ENCODE assay signal across 1 cellular context in the genomic region with DNA sequence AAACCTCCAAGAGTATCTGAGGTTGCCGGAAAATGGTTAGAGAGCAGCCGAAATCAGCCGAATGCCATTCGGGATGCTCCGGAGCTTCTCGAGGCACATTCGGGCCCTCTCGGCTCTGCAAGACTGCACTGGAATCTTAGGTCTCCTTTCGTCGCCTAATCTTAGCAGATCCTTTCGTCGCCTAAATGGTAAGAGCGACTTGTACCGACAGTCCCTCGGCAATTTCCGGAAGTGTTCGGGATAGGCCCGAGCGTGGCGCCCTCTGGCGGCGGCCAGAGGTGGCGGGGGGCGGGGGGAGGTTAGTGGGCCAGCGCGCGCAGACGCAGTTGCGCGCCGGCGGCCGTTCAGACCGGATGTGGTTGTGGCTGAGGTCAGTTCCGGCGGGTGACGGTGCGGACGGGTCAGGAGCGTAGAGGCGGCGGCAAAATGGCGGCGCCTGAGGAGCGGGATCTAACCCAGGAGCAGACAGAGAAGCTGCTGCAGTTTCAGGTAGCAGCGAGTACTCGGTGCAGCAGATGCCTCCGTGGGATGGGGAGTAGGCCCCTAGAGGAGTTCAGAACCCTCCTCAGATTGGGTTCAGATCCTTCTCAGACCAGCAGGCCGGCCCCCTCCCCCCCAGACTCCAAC.
TF ChIP-seq lines count a peak whose summit lies in the region.

A gene with protein sequence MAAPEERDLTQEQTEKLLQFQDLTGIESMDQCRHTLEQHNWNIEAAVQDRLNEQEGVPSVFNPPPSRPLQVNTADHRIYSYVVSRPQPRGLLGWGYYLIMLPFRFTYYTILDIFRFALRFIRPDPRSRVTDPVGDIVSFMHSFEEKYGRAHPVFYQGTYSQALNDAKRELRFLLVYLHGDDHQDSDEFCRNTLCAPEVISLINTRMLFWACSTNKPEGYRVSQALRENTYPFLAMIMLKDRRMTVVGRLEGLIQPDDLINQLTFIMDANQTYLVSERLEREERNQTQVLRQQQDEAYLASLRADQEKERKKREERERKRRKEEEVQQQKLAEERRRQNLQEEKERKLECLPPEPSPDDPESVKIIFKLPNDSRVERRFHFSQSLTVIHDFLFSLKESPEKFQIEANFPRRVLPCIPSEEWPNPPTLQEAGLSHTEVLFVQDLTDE (plus strand): TSS at position 404 of the 627 bp plus-strand sequence. CDS start 23 bp downstream, at position 427.

TF ChIP-seq in GM12878, 131 proteins besides CTCF, POLR2A, EP300 and RAD21 (continued from another document and continues in another):
- TF ChIP-seq MEF2A (IDR thresholded peaks at IDR 0.05; ENCODE audit: insufficient read depth, low read depth, low read length) (0 out of 2 replicates have a peak, but pooled peaks have one; percentile 22), SP1 (IDR thresholded peaks at IDR 0.05; ENCODE audit: low read depth, low read length) (peak; percentile 54), TCF12 (IDR thresholded peaks at IDR 0.05; ENCODE audit: low read depth, low read length) (peak; percentile 51; the same call in 1 of the 2 replicates), WRNIP1 (IDR thresholded peaks at IDR 0.05; ENCODE audit: borderline replicate concordance, low read depth, low read length) (no peak), FOXK2 (IDR thresholded peaks at IDR 0.05) (no peak), MXI1 (IDR thresholded peaks at IDR 0.05; ENCODE audit: low read depth, low read length) (0 out of 2 replicates have a peak, but pooled peaks have one; percentile 38), NRF1 (conservative IDR thresholded peaks at IDR 0.05; ENCODE audit: low read depth, low read length) (peak; percentile 71), ATF7 (IDR thresholded peaks at IDR 0.05; ENCODE audit: low read depth) (peak; percentile 59), ZNF207 (IDR thresholded peaks at IDR 0.05; ENCODE audit: borderline replicate concordance) (peak; percentile 52; the same call in 1 of the 2 replicates), SMC3 (IDR thresholded peaks at IDR 0.05; ENCODE audit: borderline replicate concordance, low read length) (peak; percentile 27; the same call in 1 of the 2 replicates), TAF1 (IDR thresholded peaks at IDR 0.05; ENCODE audit: borderline replicate concordance, low read depth, low read length) (peak; percentile 94), RCOR1 (conservative IDR thresholded peaks at IDR 0.05; ENCODE audit: low read depth, low read length) (0 out of 2 replicates have a peak, but pooled peaks have one; percentile 40), CREB1 (IDR thresholded peaks at IDR 0.05; ENCODE audit: low read depth) (peak; percentile 93), TCF3 (IDR thresholded peaks at IDR 0.05; ENCODE audit: borderline replicate concordance, insufficient read depth, low read depth, low read length) (0 out of 2 replicates have a peak, but pooled peaks have one; percentile 7), CBFB (IDR thresholded peaks at IDR 0.05; ENCODE audit: low read depth) (peak; percentile 71; the same call in 1 of the 2 replicates), IKZF2 (IDR thresholded peaks at IDR 0.05) (no peak), YY1 (IDR thresholded peaks at IDR 0.05; ENCODE audit: low read depth, low read length) (peak; percentile 99), POLR2AphosphoS2 (IDR thresholded peaks at IDR 0.05; ENCODE audit: low read depth, low read length) (peak; percentile 76; the same call in 1 of the 2 replicates), CHD4 (IDR thresholded peaks at IDR 0.05) (no peak), FOS (IDR thresholded peaks at IDR 0.05; ENCODE audit: borderline replicate concordance, extremely low read depth, insufficient read length) (no peak), NBN (IDR thresholded peaks at IDR 0.05) (peak; percentile 79), POU2F2 (IDR thresholded peaks at IDR 0.05; ENCODE audit: borderline replicate concordance, low read depth, low read length) (peak; percentile 70; the same call in 2 of the 3 replicates), ZSCAN29 (IDR thresholded peaks at IDR 0.05) (no peak), SUZ12 (IDR thresholded peaks at IDR 0.05; ENCODE audit: unreplicated experiment) (no peak), MYB (IDR thresholded peaks at IDR 0.05; ENCODE audit: borderline replicate concordance, low read depth, low read length) (no peak), SMARCA5 (IDR thresholded peaks at IDR 0.05) (0 out of 2 replicates have a peak, but pooled peaks have one; percentile 56), DPF2 (IDR thresholded peaks at IDR 0.05) (peak; percentile 21; the same call in 1 of the 2 replicates)
- TF ChIP-seq, protein P1, sequence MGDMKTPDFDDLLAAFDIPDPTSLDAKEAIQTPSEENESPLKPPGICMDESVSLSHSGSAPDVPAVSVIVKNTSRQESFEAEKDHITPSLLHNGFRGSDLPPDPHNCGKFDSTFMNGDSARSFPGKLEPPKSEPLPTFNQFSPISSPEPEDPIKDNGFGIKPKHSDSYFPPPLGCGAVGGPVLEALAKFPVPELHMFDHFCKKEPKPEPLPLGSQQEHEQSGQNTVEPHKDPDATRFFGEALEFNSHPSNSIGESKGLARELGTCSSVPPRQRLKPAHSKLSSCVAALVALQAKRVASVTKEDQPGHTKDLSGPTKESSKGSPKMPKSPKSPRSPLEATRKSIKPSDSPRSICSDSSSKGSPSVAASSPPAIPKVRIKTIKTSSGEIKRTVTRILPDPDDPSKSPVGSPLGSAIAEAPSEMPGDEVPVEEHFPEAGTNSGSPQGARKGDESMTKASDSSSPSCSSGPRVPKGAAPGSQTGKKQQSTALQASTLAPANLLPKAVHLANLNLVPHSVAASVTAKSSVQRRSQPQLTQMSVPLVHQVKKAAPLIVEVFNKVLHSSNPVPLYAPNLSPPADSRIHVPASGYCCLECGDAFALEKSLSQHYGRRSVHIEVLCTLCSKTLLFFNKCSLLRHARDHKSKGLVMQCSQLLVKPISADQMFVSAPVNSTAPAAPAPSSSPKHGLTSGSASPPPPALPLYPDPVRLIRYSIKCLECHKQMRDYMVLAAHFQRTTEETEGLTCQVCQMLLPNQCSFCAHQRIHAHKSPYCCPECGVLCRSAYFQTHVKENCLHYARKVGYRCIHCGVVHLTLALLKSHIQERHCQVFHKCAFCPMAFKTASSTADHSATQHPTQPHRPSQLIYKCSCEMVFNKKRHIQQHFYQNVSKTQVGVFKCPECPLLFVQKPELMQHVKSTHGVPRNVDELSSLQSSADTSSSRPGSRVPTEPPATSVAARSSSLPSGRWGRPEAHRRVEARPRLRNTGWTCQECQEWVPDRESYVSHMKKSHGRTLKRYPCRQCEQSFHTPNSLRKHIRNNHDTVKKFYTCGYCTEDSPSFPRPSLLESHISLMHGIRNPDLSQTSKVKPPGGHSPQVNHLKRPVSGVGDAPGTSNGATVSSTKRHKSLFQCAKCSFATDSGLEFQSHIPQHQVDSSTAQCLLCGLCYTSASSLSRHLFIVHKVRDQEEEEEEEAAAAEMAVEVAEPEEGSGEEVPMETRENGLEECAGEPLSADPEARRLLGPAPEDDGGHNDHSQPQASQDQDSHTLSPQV (IDR thresholded peaks at IDR 0.05), result no peak
- TF ChIP-seq, protein P2, sequence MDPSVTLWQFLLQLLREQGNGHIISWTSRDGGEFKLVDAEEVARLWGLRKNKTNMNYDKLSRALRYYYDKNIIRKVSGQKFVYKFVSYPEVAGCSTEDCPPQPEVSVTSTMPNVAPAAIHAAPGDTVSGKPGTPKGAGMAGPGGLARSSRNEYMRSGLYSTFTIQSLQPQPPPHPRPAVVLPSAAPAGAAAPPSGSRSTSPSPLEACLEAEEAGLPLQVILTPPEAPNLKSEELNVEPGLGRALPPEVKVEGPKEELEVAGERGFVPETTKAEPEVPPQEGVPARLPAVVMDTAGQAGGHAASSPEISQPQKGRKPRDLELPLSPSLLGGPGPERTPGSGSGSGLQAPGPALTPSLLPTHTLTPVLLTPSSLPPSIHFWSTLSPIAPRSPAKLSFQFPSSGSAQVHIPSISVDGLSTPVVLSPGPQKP (IDR thresholded peaks at IDR 0.05; ENCODE audit: low read depth, low read length), result peak; percentile 94
- TF ChIP-seq, protein P3, sequence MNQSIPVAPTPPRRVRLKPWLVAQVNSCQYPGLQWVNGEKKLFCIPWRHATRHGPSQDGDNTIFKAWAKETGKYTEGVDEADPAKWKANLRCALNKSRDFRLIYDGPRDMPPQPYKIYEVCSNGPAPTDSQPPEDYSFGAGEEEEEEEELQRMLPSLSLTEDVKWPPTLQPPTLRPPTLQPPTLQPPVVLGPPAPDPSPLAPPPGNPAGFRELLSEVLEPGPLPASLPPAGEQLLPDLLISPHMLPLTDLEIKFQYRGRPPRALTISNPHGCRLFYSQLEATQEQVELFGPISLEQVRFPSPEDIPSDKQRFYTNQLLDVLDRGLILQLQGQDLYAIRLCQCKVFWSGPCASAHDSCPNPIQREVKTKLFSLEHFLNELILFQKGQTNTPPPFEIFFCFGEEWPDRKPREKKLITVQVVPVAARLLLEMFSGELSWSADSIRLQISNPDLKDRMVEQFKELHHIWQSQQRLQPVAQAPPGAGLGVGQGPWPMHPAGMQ (IDR thresholded peaks at IDR 0.05; ENCODE audit: borderline replicate concordance), result no peak
- TF ChIP-seq, protein P4, sequence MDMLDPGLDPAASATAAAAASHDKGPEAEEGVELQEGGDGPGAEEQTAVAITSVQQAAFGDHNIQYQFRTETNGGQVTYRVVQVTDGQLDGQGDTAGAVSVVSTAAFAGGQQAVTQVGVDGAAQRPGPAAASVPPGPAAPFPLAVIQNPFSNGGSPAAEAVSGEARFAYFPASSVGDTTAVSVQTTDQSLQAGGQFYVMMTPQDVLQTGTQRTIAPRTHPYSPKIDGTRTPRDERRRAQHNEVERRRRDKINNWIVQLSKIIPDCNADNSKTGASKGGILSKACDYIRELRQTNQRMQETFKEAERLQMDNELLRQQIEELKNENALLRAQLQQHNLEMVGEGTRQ (IDR thresholded peaks at IDR 0.05; ENCODE audit: borderline replicate concordance, low read depth, low read length), result no peak
- TF ChIP-seq, protein P5, sequence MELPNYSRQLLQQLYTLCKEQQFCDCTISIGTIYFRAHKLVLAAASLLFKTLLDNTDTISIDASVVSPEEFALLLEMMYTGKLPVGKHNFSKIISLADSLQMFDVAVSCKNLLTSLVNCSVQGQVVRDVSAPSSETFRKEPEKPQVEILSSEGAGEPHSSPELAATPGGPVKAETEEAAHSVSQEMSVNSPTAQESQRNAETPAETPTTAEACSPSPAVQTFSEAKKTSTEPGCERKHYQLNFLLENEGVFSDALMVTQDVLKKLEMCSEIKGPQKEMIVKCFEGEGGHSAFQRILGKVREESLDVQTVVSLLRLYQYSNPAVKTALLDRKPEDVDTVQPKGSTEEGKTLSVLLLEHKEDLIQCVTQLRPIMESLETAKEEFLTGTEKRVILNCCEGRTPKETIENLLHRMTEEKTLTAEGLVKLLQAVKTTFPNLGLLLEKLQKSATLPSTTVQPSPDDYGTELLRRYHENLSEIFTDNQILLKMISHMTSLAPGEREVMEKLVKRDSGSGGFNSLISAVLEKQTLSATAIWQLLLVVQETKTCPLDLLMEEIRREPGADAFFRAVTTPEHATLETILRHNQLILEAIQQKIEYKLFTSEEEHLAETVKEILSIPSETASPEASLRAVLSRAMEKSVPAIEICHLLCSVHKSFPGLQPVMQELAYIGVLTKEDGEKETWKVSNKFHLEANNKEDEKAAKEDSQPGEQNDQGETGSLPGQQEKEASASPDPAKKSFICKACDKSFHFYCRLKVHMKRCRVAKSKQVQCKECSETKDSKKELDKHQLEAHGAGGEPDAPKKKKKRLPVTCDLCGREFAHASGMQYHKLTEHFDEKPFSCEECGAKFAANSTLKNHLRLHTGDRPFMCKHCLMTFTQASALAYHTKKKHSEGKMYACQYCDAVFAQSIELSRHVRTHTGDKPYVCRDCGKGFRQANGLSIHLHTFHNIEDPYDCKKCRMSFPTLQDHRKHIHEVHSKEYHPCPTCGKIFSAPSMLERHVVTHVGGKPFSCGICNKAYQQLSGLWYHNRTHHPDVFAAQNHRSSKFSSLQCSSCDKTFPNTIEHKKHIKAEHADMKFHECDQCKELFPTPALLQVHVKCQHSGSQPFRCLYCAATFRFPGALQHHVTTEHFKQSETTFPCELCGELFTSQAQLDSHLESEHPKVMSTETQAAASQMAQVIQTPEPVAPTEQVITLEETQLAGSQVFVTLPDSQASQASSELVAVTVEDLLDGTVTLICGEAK (IDR thresholded peaks at IDR 0.05; ENCODE audit: borderline replicate concordance), result peak; percentile 90
- TF ChIP-seq, protein P6, sequence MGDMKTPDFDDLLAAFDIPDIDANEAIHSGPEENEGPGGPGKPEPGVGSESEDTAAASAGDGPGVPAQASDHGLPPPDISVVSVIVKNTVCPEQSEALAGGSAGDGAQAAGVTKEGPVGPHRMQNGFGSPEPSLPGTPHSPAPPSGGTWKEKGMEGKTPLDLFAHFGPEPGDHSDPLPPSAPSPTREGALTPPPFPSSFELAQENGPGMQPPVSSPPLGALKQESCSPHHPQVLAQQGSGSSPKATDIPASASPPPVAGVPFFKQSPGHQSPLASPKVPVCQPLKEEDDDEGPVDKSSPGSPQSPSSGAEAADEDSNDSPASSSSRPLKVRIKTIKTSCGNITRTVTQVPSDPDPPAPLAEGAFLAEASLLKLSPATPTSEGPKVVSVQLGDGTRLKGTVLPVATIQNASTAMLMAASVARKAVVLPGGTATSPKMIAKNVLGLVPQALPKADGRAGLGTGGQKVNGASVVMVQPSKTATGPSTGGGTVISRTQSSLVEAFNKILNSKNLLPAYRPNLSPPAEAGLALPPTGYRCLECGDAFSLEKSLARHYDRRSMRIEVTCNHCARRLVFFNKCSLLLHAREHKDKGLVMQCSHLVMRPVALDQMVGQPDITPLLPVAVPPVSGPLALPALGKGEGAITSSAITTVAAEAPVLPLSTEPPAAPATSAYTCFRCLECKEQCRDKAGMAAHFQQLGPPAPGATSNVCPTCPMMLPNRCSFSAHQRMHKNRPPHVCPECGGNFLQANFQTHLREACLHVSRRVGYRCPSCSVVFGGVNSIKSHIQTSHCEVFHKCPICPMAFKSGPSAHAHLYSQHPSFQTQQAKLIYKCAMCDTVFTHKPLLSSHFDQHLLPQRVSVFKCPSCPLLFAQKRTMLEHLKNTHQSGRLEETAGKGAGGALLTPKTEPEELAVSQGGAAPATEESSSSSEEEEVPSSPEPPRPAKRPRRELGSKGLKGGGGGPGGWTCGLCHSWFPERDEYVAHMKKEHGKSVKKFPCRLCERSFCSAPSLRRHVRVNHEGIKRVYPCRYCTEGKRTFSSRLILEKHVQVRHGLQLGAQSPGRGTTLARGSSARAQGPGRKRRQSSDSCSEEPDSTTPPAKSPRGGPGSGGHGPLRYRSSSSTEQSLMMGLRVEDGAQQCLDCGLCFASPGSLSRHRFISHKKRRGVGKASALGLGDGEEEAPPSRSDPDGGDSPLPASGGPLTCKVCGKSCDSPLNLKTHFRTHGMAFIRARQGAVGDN (IDR thresholded peaks at IDR 0.05), result peak; percentile 39; the same call in 1 of the 2 replicates
- TF ChIP-seq, protein P7, sequence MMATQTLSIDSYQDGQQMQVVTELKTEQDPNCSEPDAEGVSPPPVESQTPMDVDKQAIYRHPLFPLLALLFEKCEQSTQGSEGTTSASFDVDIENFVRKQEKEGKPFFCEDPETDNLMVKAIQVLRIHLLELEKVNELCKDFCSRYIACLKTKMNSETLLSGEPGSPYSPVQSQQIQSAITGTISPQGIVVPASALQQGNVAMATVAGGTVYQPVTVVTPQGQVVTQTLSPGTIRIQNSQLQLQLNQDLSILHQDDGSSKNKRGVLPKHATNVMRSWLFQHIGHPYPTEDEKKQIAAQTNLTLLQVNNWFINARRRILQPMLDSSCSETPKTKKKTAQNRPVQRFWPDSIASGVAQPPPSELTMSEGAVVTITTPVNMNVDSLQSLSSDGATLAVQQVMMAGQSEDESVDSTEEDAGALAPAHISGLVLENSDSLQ (IDR thresholded peaks at IDR 0.05), result peak; percentile 89
